8 cellular contexts compared by ENCODE assay signal in genomic region chr1:153945795-153946621, GRCh38. TPM values are rescaled to one million over a fixed set of nuclear protein-coding genes. Genes with fewer than 3 reads are reported as not detected.
DNase-seq lines count a peak whose midpoint lies in the region; ATAC-seq and TF ChIP-seq lines count a peak whose summit lies in the region.

No MANE protein-coding gene starts in this region.

- H3K4me3 Mint-ChIP-seq in CD4-positive, alpha-beta memory T cell, result peak overlapping the region; percentile 89 to 99 (median 96)

- DNase-seq in CD4-positive, alpha-beta memory T cell, result peak; percentile 73 to 79 (median 77)
- peak; percentile 64 for DNase-seq in RKO (ENCODE audit: low spot score)
- peak; percentile 83 for DNase-seq in activated gamma-delta T cell (lab: John Stamatoyannopoulos, UW)
- DNase-seq in foreskin keratinocyte, result peak in 1 of 2 donors; percentile 53
- DNase-seq in nucleus accumbens (lab: John Stamatoyannopoulos, UW), result peak in 54 of 56 donors; percentile 23 to 83 (median 64)
- DNase-seq in testis, result peak; percentile 83

- H3K27me3 ChIP-seq in CD4-positive, alpha-beta memory T cell (ENCODE audit: insufficient read depth, low read length), result no peaks in the 10 kb centered on the region
- H3K27me3 ChIP-seq in foreskin keratinocyte (no peaks in the 10 kb centered on the region), testis (no peaks in the 10 kb centered on the region)

- H3K36me3 ChIP-seq in CD4-positive, alpha-beta memory T cell (ENCODE audit: insufficient read depth, low read length), result peaks cover 52% of the 10 kb centered on the region
- H3K36me3 ChIP-seq in testis (ENCODE audit: low read depth, missing control alignments), result no peaks in the 10 kb centered on the region

- ATAC-seq in GM19351 (IDR thresholded peaks at IDR 0.05; ENCODE audit: unreplicated experiment) (peak; percentile 68), HG03457 (IDR thresholded peaks at IDR 0.05; ENCODE audit: unreplicated experiment) (peak; percentile 46), foreskin keratinocyte (peak; percentile 49)

- peaks cover 0 to 4% (median 0%) of the 10 kb centered on the region in 8 donors for H3K9me3 Mint-ChIP-seq in CD4-positive, alpha-beta memory T cell

- H3K27me3 Mint-ChIP-seq in CD4-positive, alpha-beta memory T cell, result peaks cover 0 to 4% of the 10 kb centered on the region in 2 donors

- H3K9me3 ChIP-seq in CD4-positive, alpha-beta memory T cell (ENCODE audit: control insufficient read depth in 1 of 2, low read length in 2 of 2), result no peaks in the 10 kb centered on the region
- H3K9me3 ChIP-seq in testis, result no peaks in the 10 kb centered on the region

- WGBS in testis, 2 donors, result 0 to 1% methylated on average over 5 to 93 of the region's 95 CpGs

- H3K4me3 ChIP-seq in CD4-positive, alpha-beta memory T cell (ENCODE audit: low read length in 2 of 2), result peak overlapping the region; percentile 47 to 72
- H3K4me3 ChIP-seq in testis, result peak overlapping the region; percentile 65 to 98

- POLR2A ChIA-PET in CD4-positive, alpha-beta memory T cell (lab: Charles Lee; ENCODE audit: partially characterized antibody), result interaction anchor here (0.6 to 13.0 kb wide), 19 partner anchors 11 to 1132 kb away, joined by 3 to 298 read pairs (median 11); partner anchors contain the start of genes CREB3L4, CRTC2, GATAD2B and INTS3

- TF ChIP-seq CTCF in foreskin keratinocyte (conservative IDR thresholded peaks at IDR 0.05) (no peak), testis (IDR thresholded peaks at IDR 0.05) (no peak)

- CTCF ChIA-PET in CD4-positive, alpha-beta memory T cell (lab: Charles Lee; ENCODE audit: partially characterized antibody), result interaction anchor here (0.6 to 4.8 kb wide), 20 partner anchors 9 to 148 kb away, joined by 3 to 69 read pairs (median 10); partner anchors contain the start of genes CREB3L4, CRTC2, GATAD2B and JTB

- intact Hi-C loops in CD4-positive, alpha-beta memory T cell (cut with micrococcal nuclease), result loop anchor here (1.0 kb wide), 7 partner anchors 12 to 149 kb away; partner anchors contain the start of genes CREB3L4, CRTC2, JTB and RAB13
- intact Hi-C loops in testis (cut with DNase I; ENCODE audit: low total_unique reads), result loop anchor here (10.0 kb wide), 1 partner anchor 151 kb away; no protein-coding TSS in a partner anchor

- H3K4me1 ChIP-seq in CD4-positive, alpha-beta memory T cell (ENCODE audit: insufficient read depth, low read length), result peaks cover 35% of the 10 kb centered on the region
- peaks cover 4% of the 10 kb centered on the region for H3K4me1 ChIP-seq in foreskin keratinocyte
- H3K4me1 ChIP-seq in testis, result peaks cover 17% of the 10 kb centered on the region

- peak overlapping the region; percentile 96 to 98 (median 98) for H3K27ac Mint-ChIP-seq in CD4-positive, alpha-beta memory T cell

- peaks cover 30 to 68% of the 10 kb centered on the region in 2 donors for H3K36me3 Mint-ChIP-seq in CD4-positive, alpha-beta memory T cell

- H3K4me1 Mint-ChIP-seq in CD4-positive, alpha-beta memory T cell, result peaks cover 20 to 44% (median 32%) of the 10 kb centered on the region in 4 donors

- H3K27ac ChIP-seq in CD4-positive, alpha-beta memory T cell (ENCODE audit: low read depth, low read length), result peak overlapping the region; percentile 83
- peak overlapping the region; percentile 38 for H3K27ac ChIP-seq in foreskin keratinocyte
- peak overlapping the region; percentile 84 to 98 for H3K27ac ChIP-seq in testis

- no peak for TF ChIP-seq POLR2A in testis (IDR thresholded peaks at IDR 0.05)

RNA-seq across cellular contexts. Expression of gene DENND4B, which starts 0.5 kb away (rescaled TPM):
- 100 to 1,000 TPM; 211 to 216 TPM for total RNA-seq in CD4-positive, alpha-beta memory T cell
- polyA plus RNA-seq in CD4-positive, alpha-beta memory T cell, result 10 to 100 TPM in 1 of 2 donors, 1 to 10 TPM in 1; 6.9 to 34.0 TPM
- total RNA-seq in foreskin keratinocyte (21.2 and 21.8 TPM in 2 replicates), testis (10 to 100 TPM; 54.5 to 59.0 TPM)
- polyA plus RNA-seq in foreskin keratinocyte (13.7 and 15.6 TPM in 2 replicates), testis (ENCODE audit: insufficient read depth, low read depth, low replicate concordance) (25.4 TPM)

RNA-seq across cellular contexts. Expression of gene CRTC2, which starts 12.4 kb away (rescaled TPM):
- total RNA-seq in CD4-positive, alpha-beta memory T cell, result 100 to 1,000 TPM; 112 to 113 TPM
- 10 to 100 TPM; 12.3 to 54.3 TPM for polyA plus RNA-seq in CD4-positive, alpha-beta memory T cell
- 15.1 and 16.9 TPM in 2 replicates for total RNA-seq in foreskin keratinocyte
- 26.8 and 29.4 TPM in 2 replicates for polyA plus RNA-seq in foreskin keratinocyte
- 10 to 100 TPM; 32.0 to 49.7 TPM for total RNA-seq in testis
- polyA plus RNA-seq in testis (ENCODE audit: insufficient read depth, low read depth, low replicate concordance), result 49.1 TPM

RNA-seq across cellular contexts. Expression of gene SLC39A1, which starts 17.3 kb away (rescaled TPM):
- total RNA-seq in CD4-positive, alpha-beta memory T cell, result 10 to 100 TPM; 21.6 to 21.9 TPM
- polyA plus RNA-seq in CD4-positive, alpha-beta memory T cell, result 10 to 100 TPM; 36.3 to 47.3 TPM
- total RNA-seq in foreskin keratinocyte, result 101 and 118 TPM in 2 replicates
- 97.2 and 122 TPM in 2 replicates for polyA plus RNA-seq in foreskin keratinocyte
- total RNA-seq in testis, result 10 to 100 TPM; 46.5 to 62.5 TPM
- 54.5 TPM for polyA plus RNA-seq in testis (ENCODE audit: insufficient read depth, low read depth, low replicate concordance)

RNA-seq across cellular contexts. Expression of gene CREB3L4, which starts 21.7 kb away (rescaled TPM):
- 1 to 10 TPM; 7.4 to 9.8 TPM for total RNA-seq in CD4-positive, alpha-beta memory T cell
- polyA plus RNA-seq in CD4-positive, alpha-beta memory T cell, result 1 to 10 TPM; 1.2 to 5.2 TPM
- total RNA-seq in foreskin keratinocyte (9.8 and 11.5 TPM in 2 replicates), testis (10 to 100 TPM; 22.2 to 24.6 TPM)
- polyA plus RNA-seq in foreskin keratinocyte (9.3 and 9.8 TPM in 2 replicates), testis (ENCODE audit: insufficient read depth, low read depth, low replicate concordance) (15.6 TPM)

RNA-seq across cellular contexts. Expression of gene GATAD2B, which starts 23.2 kb away (rescaled TPM):
- 100 to 1,000 TPM in 1 of 2 experiments, 10 to 100 TPM in 1; 97.0 to 104 TPM for total RNA-seq in CD4-positive, alpha-beta memory T cell
- 1 to 10 TPM; 1.8 to 5.7 TPM for polyA plus RNA-seq in CD4-positive, alpha-beta memory T cell
- 14.5 and 14.8 TPM in 2 replicates for total RNA-seq in foreskin keratinocyte
- polyA plus RNA-seq in foreskin keratinocyte, result 4.1 and 4.9 TPM in 2 replicates
- total RNA-seq in testis, result 10 to 100 TPM; 32.1 to 37.4 TPM
- 26.5 TPM for polyA plus RNA-seq in testis (ENCODE audit: insufficient read depth, low read depth, low replicate concordance)

Comparison
In these comparisons a context has a peak if more than half of its experiments do, and no peak if none do; other contexts are left out.
1. H3K27ac ChIP-seq: peak in every context shown above with its lines; median percentile 91 in testis; 83 in CD4-positive, alpha-beta memory T cell; 38 in foreskin keratinocyte.